8 cellular contexts compared by ENCODE assay signal in the genomic region with DNA sequence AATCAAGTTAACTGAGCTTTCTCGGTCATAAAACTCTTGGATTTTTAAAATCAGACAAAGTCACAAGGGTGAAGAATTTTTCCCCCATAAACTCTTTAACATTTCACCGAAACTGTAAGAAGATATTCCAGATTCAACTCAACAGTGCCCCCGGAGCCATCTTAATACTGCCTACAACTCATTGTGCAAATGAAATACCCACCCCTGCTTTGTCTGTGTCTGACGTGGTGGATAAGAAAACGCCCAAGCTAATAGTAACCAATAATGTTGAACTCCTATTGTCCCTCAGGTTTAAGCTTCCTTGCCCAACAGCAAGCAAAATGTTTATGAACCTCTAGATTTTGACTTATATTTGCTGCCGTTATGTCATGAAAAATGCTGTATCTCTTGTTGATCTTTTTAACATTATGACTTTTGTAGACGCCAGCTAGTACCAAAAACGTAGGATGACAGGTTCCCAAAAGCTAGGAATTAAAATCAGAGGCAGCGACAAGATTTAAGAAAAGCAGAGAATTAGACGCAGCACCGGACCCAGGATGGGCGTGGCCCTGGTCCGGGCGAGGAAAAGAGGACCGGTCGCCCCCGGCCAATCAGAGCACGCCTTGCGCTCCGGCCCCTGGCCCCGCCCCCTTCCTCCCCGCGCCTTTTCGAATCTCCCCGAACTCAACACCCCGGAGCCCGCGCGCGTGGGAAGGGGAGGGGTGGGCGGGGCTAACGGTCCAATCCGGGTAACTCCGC. TPM values are rescaled to one million over a fixed set of nuclear protein-coding genes. Genes with fewer than 3 reads are reported as not detected.
A peak's percentile ranks its signal among the peaks of the same experiment; 100 is the strongest.
DNase-seq lines count a peak whose midpoint lies in the region; ATAC-seq and TF ChIP-seq lines count a peak whose summit lies in the region.

No MANE protein-coding gene starts in this region.

- POLR2A ChIA-PET in SK-N-SH (lab: Yijun Ruan, JAX) = interaction anchor here (1.6 to 4.2 kb wide), 4 partner anchors 9 to 117 kb away, joined by 4 to 16 read pairs (median 12); partner anchors contain the start of genes EXTL1 and PAFAH2

- peak overlapping the region; percentile 94 for H3K4me3 Mint-ChIP-seq in activated naive CD4-positive, alpha-beta T cell treated with anti-CD3 and anti-CD28 coated beads, Interleukin-2, amount 50 U/mL, for 24 hours

- H3K27me3 Mint-ChIP-seq in activated naive CD4-positive, alpha-beta T cell treated with anti-CD3 and anti-CD28 coated beads, Interleukin-2, amount 50 U/mL, for 24 hours = no peaks in the 10 kb centered on the region

- ATAC-seq in HG02588 (IDR thresholded peaks at IDR 0.05; ENCODE audit: unreplicated experiment) (peak; percentile 79), omental fat pad (ENCODE audit: low FRiP score) (peak; percentile 93)

- peak overlapping the region; percentile 96 for H3K9ac ChIP-seq in SK-N-SH

- H3K79me2 ChIP-seq in SK-N-SH (ENCODE audit: insufficient read depth) = peaks cover 55% of the 10 kb centered on the region

- peak overlapping the region; percentile 84 to 92 for H3K27ac ChIP-seq in SK-N-SH (ENCODE audit: low read depth in 2 of 2, low read length in 1 of 2)
- H3K27ac ChIP-seq in temporal lobe (ENCODE audit: low read depth, low read length) = peak overlapping the region; percentile 88

- H3F3A ChIP-seq in SK-N-SH (replicated peaks; ENCODE audit: insufficient read depth) = peaks cover 19% of the 10 kb centered on the region

- TF ChIP-seq EP300 in SK-N-SH (IDR thresholded peaks at IDR 0.05; ENCODE audit: borderline replicate concordance in 1 of 2, low read depth in 1 of 2, low read length in 1 of 2) = no peak

- no peaks in the 10 kb centered on the region for H3K27me3 ChIP-seq in SK-N-SH (ENCODE audit: insufficient read depth)

- H3K36me3 ChIP-seq in SK-N-SH (replicated peaks in 1 of 2; ENCODE audit: control insufficient read depth in 1 of 2, insufficient read depth in 2 of 2, low read length in 1 of 2) = peaks cover 34 to 35% of the 10 kb centered on the region in 2 experiments

- TF ChIP-seq RAD21 in SK-N-SH (IDR thresholded peaks at IDR 0.05; ENCODE audit: low read length) = no peak

- TF ChIP-seq CTCF in SK-N-SH (IDR thresholded peaks at IDR 0.05) (peak; percentile 51), omental fat pad (IDR thresholded peaks at IDR 0.05) (no peak)

- H3K4me1 ChIP-seq in SK-N-SH (ENCODE audit: control insufficient read depth in 1 of 2, insufficient read depth in 2 of 2, low read depth in 1 of 2, low read length in 1 of 2) = peaks cover 13% of the 10 kb centered on the region in 2 experiments; a peak in 3 of 4 replicates

- H3K36me3 Mint-ChIP-seq in activated naive CD4-positive, alpha-beta T cell treated with anti-CD3 and anti-CD28 coated beads, Interleukin-2, amount 50 U/mL, for 24 hours = peaks cover 4% of the 10 kb centered on the region

- DNase-seq in GDM1 (lab: John Stamatoyannopoulos, UW) (peak; percentile 84), NCI-H1092 treated with DMSO at 0.1 percent for 48 hours (lab: John Stamatoyannopoulos, UW) (peak; percentile 96), SK-N-SH (peak; percentile 94), glomerular endothelial cell (ENCODE audit: extremely low read depth, low read depth, low spot score) (peak; percentile 41), omental fat pad (ENCODE audit: low spot score) (peak; percentile 85)

- H3K9me3 ChIP-seq in SK-N-SH = no peaks in the 10 kb centered on the region

- CTCF ChIA-PET in SK-N-SH (lab: Yijun Ruan, JAX) = interaction anchor here (0.8 to 13.3 kb wide), 9 partner anchors 10 to 129 kb away, joined by 3 to 344 read pairs (median 3); partner anchors contain the start of gene PAFAH2

- no peaks in the 10 kb centered on the region for H3K9me3 Mint-ChIP-seq in activated naive CD4-positive, alpha-beta T cell treated with anti-CD3 and anti-CD28 coated beads, Interleukin-2, amount 50 U/mL, for 24 hours

- H3K27ac Mint-ChIP-seq in activated naive CD4-positive, alpha-beta T cell treated with anti-CD3 and anti-CD28 coated beads, Interleukin-2, amount 50 U/mL, for 24 hours = peak overlapping the region; percentile 92

- H3K4me3 ChIP-seq in SK-N-SH (ENCODE audit: low read depth in 2 of 2, low read length in 1 of 2) = peak overlapping the region; percentile 85 to 92

- H2AFZ ChIP-seq in SK-N-SH (ENCODE audit: low read depth) = peak overlapping the region; percentile 75; the same call in 1 of the 2 replicates

- H4K20me1 ChIP-seq in SK-N-SH (ENCODE audit: insufficient read depth) = peaks cover 18% of the 10 kb centered on the region; the same call in 1 of the 2 replicates

- H3K9me2 ChIP-seq in SK-N-SH = no peaks in the 10 kb centered on the region

- H3K4me1 Mint-ChIP-seq in activated naive CD4-positive, alpha-beta T cell treated with anti-CD3 and anti-CD28 coated beads, Interleukin-2, amount 50 U/mL, for 24 hours = peaks cover 30% of the 10 kb centered on the region

- WGBS in SK-N-SH (ENCODE audit: low lambda C conversion rate) = 2% methylated on average over 27 of the region's 34 CpGs

- H3K4me2 ChIP-seq in SK-N-SH = peak overlapping the region; percentile 91

TF ChIP-seq in SK-N-SH, 30 proteins besides CTCF, POLR2A, EP300 and RAD21:
- 0 out of 2 replicates have a peak, but pooled peaks have one; percentile 26 for TF ChIP-seq POLR2AphosphoS5 (IDR thresholded peaks at IDR 0.05; ENCODE audit: low read depth, low read length)
- TF ChIP-seq SIN3A (IDR thresholded peaks at IDR 0.05; ENCODE audit: borderline replicate concordance, low read depth, low read length) = peak; percentile 63
- no peak for TF ChIP-seq FOXM1 (IDR thresholded peaks at IDR 0.05; ENCODE audit: low read depth)
- no peak for TF ChIP-seq CHD2 (IDR thresholded peaks at IDR 0.05; ENCODE audit: low read length, partially characterized antibody)
- TF ChIP-seq MEF2A (IDR thresholded peaks at IDR 0.05; ENCODE audit: borderline replicate concordance, low read depth) = no peak
- TF ChIP-seq, protein P1, sequence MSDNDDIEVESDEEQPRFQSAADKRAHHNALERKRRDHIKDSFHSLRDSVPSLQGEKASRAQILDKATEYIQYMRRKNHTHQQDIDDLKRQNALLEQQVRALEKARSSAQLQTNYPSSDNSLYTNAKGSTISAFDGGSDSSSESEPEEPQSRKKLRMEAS (IDR thresholded peaks at IDR 0.05; ENCODE audit: low read depth) = peak; percentile 64
- no peak for TF ChIP-seq GATA2 (CRISPR knock-in tag; IDR thresholded peaks at IDR 0.05)
- peak; percentile 70; the same call in 1 of the 2 replicates for TF ChIP-seq YY1 (IDR thresholded peaks at IDR 0.05; ENCODE audit: low read depth)
- no peak for TF ChIP-seq TEAD4 (IDR thresholded peaks at IDR 0.05; ENCODE audit: borderline replicate concordance, insufficient read depth)
- TF ChIP-seq GABPA (IDR thresholded peaks at IDR 0.05; ENCODE audit: low read depth) = no peak
- 0 out of 2 replicates have a peak, but pooled peaks have one; percentile 16 for TF ChIP-seq MXI1 (IDR thresholded peaks at IDR 0.05; ENCODE audit: low read depth, low read length)

RNA-seq across cellular contexts. Expression of gene STMN1, which starts 1.1 kb away (rescaled TPM):
- 72.8 and 143 TPM in 2 replicates for polyA plus RNA-seq in SK-N-SH (2012; rRNA removed)
- 211 and 347 TPM in 2 replicates for polyA plus RNA-seq in SK-N-SH (2012; cell fraction: cytosol; rRNA removed)
- polyA plus RNA-seq in SK-N-SH (2012; cell fraction: nucleus; rRNA removed) = 53.8 and 86.2 TPM in 2 replicates
- total RNA-seq in glomerular endothelial cell (106 and 163 TPM in 2 replicates), omental fat pad (10 to 100 TPM; 19.5 to 41.0 (median 29.7) TPM), temporal lobe (699 TPM)

RNA-seq across cellular contexts. Expression of gene PAQR7, which starts 29.6 kb away (rescaled TPM):
- polyA plus RNA-seq in SK-N-SH (2012; rRNA removed) = 5.6 and 7.0 TPM in 2 replicates
- 3.1 and 4.9 TPM in 2 replicates for polyA plus RNA-seq in SK-N-SH (2012; cell fraction: cytosol; rRNA removed)
- 10.4 and 16.9 TPM in 2 replicates for polyA plus RNA-seq in SK-N-SH (2012; cell fraction: nucleus; rRNA removed)
- total RNA-seq in glomerular endothelial cell (7.5 and 8.1 TPM in 2 replicates), omental fat pad (1 to 10 TPM; 4.3 to 7.2 (median 6.5) TPM), temporal lobe (4.7 TPM)

RNA-seq across cellular contexts. Expression of gene AUNIP, which starts 45.9 kb away (rescaled TPM):
- 1.9 TPM in 2 replicates for polyA plus RNA-seq in SK-N-SH (2012; rRNA removed)
- polyA plus RNA-seq in SK-N-SH (2012; cell fraction: cytosol; rRNA removed) = 1.8 and 2.1 TPM in 2 replicates
- 1.3 and 1.4 TPM in 2 replicates for polyA plus RNA-seq in SK-N-SH (2012; cell fraction: nucleus; rRNA removed)
- total RNA-seq in glomerular endothelial cell (0.68 and 1.6 TPM in 2 replicates), omental fat pad (not detected), temporal lobe (0.98 TPM)

Comparison
In these comparisons a context has a peak if more than half of its experiments do, and no peak if none do; other contexts are left out.
1. Peak in every context shown above with its lines: DNase-seq, ATAC-seq, H3K4me3 ChIP-seq and H3K27ac ChIP-seq.
2. DNase-seq: peak in every context shown above with its lines; median percentile 96 in NCI-H1092 treated with DMSO at 0.1 percent for 48 hours; 94 in SK-N-SH; 85 in omental fat pad; 84 in GDM1; 41 in glomerular endothelial cell.